ENCODE assay signal across 1 cellular context in the genomic region with DNA sequence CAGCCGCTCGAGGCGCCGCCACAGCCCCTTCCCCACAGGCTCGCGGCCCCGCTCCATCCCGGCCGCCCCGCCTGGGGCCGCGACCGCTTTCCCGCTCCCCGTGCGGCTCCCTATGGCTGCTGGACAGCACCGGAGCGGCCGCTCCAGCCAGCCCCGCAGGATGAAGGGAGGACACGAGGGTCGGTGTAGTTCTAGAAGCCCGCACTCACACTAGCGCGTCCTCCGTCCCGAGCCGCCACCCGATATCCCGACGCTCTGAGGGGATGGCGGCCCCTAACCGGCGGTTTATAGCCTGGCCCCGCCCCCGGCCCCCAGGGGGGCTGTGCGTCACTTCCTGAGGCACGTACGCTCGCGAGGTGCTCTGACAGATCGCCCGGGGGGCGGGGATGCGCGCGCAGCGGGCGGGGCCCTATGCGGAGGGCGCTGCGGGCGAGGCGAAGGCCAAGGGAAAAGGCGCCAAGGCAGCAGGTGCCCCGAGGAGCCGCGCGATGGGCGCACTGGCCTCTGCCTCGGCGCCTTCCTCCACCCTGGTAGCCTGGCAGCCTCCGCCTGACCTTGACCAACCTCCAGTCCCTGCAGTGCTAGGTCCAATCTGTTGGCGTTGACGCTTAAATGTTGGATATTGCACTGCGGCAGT.
A peak's percentile ranks its signal among the peaks of the same experiment; 100 is the strongest.
TF ChIP-seq lines count a peak whose summit lies in the region.

A gene (minus strand): TSS at position 257 of the 637 bp plus-strand sequence. CDS start 4,991 bp downstream, outside the sequence.

TF ChIP-seq in HEK293, 187 proteins besides CTCF, POLR2A, EP300 and RAD21 (continued from another document and continues in another):
- TF ChIP-seq, protein P1, sequence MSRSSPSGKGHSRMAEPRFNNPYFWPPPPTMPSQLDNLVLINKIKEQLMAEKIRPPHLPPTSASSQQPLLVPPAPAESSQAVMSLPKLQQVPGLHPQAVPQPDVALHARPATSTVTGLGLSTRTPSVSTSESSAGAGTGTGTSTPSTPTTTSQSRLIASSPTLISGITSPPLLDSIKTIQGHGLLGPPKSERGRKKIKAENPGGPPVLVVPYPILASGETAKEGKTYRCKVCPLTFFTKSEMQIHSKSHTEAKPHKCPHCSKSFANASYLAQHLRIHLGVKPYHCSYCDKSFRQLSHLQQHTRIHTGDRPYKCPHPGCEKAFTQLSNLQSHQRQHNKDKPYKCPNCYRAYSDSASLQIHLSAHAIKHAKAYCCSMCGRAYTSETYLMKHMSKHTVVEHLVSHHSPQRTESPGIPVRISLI (tag by site-specific recombination; IDR thresholded peaks at IDR 0.05) = no peak
- TF ChIP-seq ZNF19 (tag by site-specific recombination; IDR thresholded peaks at IDR 0.05; ENCODE audit: low read depth) (no peak), ZNF335 (tag by site-specific recombination; conservative IDR thresholded peaks at IDR 0.05) (peak; percentile 80), KLF16 (tag by site-specific recombination; IDR thresholded peaks at IDR 0.05) (peak; percentile 91), ZFHX2 (tag by site-specific recombination; conservative IDR thresholded peaks at IDR 0.05) (peak; percentile 81), SP2 (tag by site-specific recombination; IDR thresholded peaks at IDR 0.05) (peak; percentile 86), WT1 (tag by site-specific recombination; IDR thresholded peaks at IDR 0.05) (no peak; the same call in 1 of the 2 replicates), SP3 (tag by site-specific recombination; IDR thresholded peaks at IDR 0.05) (peak; percentile 88), KLF7 (tag by site-specific recombination; IDR thresholded peaks at IDR 0.05; ENCODE audit: borderline replicate concordance) (no peak), ZBTB48 (tag by site-specific recombination; IDR thresholded peaks at IDR 0.05) (peak; percentile 91), ZBTB20 (tag by site-specific recombination; IDR thresholded peaks at IDR 0.05) (peak; percentile 51; the same call in 1 of the 2 replicates), ZIC2 (tag by site-specific recombination; IDR thresholded peaks at IDR 0.05) (peak; percentile 97), ZNF202 (tag by site-specific recombination; IDR thresholded peaks at IDR 0.05; ENCODE audit: borderline replicate concordance) (no peak), ZNF2 (tag by site-specific recombination; IDR thresholded peaks at IDR 0.05) (peak; percentile 30), REPIN1 (tag by site-specific recombination; IDR thresholded peaks at IDR 0.05; ENCODE audit: low read depth) (no peak), ZNF175 (tag by site-specific recombination; IDR thresholded peaks at IDR 0.05) (no peak), ZNF394 (tag by site-specific recombination; IDR thresholded peaks at IDR 0.05; ENCODE audit: borderline replicate concordance) (peak; percentile 37; the same call in 1 of the 2 replicates), ZNF549 (tag by site-specific recombination; IDR thresholded peaks at IDR 0.05) (no peak), ZNF76 (tag by site-specific recombination; IDR thresholded peaks at IDR 0.05; ENCODE audit: borderline replicate concordance, low read depth) (peak; percentile 70; the same call in 1 of the 2 replicates), ZNF223 (tag by site-specific recombination; IDR thresholded peaks at IDR 0.05) (no peak), ZNF558 (tag by site-specific recombination; IDR thresholded peaks at IDR 0.05) (no peak; the same call in 1 of the 2 replicates), ZNF302 (tag by site-specific recombination; IDR thresholded peaks at IDR 0.05; ENCODE audit: low read depth) (no peak), ZNF214 (tag by site-specific recombination; IDR thresholded peaks at IDR 0.05; ENCODE audit: borderline replicate concordance) (no peak), ZNF571 (tag by site-specific recombination; IDR thresholded peaks at IDR 0.05) (no peak), BCL11B (tag by site-specific recombination; IDR thresholded peaks at IDR 0.05; ENCODE audit: low read depth) (no peak), ZSCAN23 (tag by site-specific recombination; IDR thresholded peaks at IDR 0.05) (no peak), ZNF664 (tag by site-specific recombination; IDR thresholded peaks at IDR 0.05) (no peak), ZNF658 (tag by site-specific recombination; IDR thresholded peaks at IDR 0.05) (no peak), ZNF621 (tag by site-specific recombination; IDR thresholded peaks at IDR 0.05) (no peak), SP7 (tag by site-specific recombination; IDR thresholded peaks at IDR 0.05) (peak; percentile 71), ZNF404 (tag by site-specific recombination; IDR thresholded peaks at IDR 0.05) (no peak), ZNF555 (tag by site-specific recombination; conservative IDR thresholded peaks at IDR 0.05) (no peak), ZNF239 (tag by site-specific recombination; IDR thresholded peaks at IDR 0.05) (no peak), SALL2 (tag by site-specific recombination; IDR thresholded peaks at IDR 0.05; ENCODE audit: borderline replicate concordance) (no peak), ZNF292 (tag by site-specific recombination; IDR thresholded peaks at IDR 0.05; ENCODE audit: borderline replicate concordance, low read depth) (no peak), HOXA7 (CRISPR knock-in tag; IDR thresholded peaks at IDR 0.05; ENCODE audit: borderline replicate concordance) (no peak), KLF10 (tag by site-specific recombination; IDR thresholded peaks at IDR 0.05) (peak; percentile 81; the same call in 1 of the 2 replicates), ZNF768 (tag by site-specific recombination; IDR thresholded peaks at IDR 0.05) (no peak), TCF7L2 (IDR thresholded peaks at IDR 0.05; ENCODE audit: borderline replicate concordance, low read depth, low read length) (no peak), ZNF132 (tag by site-specific recombination; IDR thresholded peaks at IDR 0.05; ENCODE audit: borderline replicate concordance) (no peak)
- TF ChIP-seq, protein P2, sequence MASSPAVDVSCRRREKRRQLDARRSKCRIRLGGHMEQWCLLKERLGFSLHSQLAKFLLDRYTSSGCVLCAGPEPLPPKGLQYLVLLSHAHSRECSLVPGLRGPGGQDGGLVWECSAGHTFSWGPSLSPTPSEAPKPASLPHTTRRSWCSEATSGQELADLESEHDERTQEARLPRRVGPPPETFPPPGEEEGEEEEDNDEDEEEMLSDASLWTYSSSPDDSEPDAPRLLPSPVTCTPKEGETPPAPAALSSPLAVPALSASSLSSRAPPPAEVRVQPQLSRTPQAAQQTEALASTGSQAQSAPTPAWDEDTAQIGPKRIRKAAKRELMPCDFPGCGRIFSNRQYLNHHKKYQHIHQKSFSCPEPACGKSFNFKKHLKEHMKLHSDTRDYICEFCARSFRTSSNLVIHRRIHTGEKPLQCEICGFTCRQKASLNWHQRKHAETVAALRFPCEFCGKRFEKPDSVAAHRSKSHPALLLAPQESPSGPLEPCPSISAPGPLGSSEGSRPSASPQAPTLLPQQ (tag by site-specific recombination; IDR thresholded peaks at IDR 0.05) = 0 out of 2 replicates have a peak, but pooled peaks have one; percentile 55
- TF ChIP-seq, protein P3, sequence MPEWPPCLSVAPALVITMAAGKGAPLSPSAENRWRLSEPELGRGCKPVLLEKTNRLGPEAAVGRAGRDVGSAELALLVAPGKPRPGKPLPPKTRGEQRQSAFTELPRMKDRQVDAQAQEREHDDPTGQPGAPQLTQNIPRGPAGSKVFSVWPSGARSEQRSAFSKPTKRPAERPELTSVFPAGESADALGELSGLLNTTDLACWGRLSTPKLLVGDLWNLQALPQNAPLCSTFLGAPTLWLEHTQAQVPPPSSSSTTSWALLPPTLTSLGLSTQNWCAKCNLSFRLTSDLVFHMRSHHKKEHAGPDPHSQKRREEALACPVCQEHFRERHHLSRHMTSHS (tag by site-specific recombination; IDR thresholded peaks at IDR 0.05) = no peak
- TF ChIP-seq, protein P4, sequence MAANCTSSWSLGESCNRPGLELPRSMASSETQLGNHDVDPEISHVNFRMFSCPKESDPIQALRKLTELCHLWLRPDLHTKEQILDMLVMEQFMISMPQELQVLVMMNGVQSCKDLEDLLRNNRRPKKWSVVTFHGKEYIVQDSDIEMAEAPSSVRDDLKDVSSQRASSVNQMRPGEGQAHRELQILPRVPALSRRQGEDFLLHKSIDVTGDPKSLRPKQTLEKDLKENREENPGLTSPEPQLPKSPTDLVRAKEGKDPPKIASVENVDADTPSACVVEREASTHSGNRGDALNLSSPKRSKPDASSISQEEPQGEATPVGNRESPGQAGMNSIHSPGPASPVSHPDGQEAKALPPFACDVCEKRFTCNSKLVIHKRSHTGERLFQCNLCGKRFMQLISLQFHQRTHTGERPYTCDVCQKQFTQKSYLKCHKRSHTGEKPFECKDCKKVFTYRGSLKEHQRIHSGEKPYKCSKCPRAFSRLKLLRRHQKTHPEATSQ (tag by site-specific recombination; IDR thresholded peaks at IDR 0.05) = peak; percentile 45; the same call in 1 of the 2 replicates
- TF ChIP-seq, protein P5, sequence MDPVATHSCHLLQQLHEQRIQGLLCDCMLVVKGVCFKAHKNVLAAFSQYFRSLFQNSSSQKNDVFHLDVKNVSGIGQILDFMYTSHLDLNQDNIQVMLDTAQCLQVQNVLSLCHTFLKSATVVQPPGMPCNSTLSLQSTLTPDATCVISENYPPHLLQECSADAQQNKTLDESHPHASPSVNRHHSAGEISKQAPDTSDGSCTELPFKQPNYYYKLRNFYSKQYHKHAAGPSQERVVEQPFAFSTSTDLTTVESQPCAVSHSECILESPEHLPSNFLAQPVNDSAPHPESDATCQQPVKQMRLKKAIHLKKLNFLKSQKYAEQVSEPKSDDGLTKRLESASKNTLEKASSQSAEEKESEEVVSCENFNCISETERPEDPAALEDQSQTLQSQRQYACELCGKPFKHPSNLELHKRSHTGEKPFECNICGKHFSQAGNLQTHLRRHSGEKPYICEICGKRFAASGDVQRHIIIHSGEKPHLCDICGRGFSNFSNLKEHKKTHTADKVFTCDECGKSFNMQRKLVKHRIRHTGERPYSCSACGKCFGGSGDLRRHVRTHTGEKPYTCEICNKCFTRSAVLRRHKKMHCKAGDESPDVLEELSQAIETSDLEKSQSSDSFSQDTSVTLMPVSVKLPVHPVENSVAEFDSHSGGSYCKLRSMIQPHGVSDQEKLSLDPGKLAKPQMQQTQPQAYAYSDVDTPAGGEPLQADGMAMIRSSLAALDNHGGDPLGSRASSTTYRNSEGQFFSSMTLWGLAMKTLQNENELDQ (tag by site-specific recombination; IDR thresholded peaks at IDR 0.05; ENCODE audit: low read depth) = no peak
- TF ChIP-seq, protein P6, sequence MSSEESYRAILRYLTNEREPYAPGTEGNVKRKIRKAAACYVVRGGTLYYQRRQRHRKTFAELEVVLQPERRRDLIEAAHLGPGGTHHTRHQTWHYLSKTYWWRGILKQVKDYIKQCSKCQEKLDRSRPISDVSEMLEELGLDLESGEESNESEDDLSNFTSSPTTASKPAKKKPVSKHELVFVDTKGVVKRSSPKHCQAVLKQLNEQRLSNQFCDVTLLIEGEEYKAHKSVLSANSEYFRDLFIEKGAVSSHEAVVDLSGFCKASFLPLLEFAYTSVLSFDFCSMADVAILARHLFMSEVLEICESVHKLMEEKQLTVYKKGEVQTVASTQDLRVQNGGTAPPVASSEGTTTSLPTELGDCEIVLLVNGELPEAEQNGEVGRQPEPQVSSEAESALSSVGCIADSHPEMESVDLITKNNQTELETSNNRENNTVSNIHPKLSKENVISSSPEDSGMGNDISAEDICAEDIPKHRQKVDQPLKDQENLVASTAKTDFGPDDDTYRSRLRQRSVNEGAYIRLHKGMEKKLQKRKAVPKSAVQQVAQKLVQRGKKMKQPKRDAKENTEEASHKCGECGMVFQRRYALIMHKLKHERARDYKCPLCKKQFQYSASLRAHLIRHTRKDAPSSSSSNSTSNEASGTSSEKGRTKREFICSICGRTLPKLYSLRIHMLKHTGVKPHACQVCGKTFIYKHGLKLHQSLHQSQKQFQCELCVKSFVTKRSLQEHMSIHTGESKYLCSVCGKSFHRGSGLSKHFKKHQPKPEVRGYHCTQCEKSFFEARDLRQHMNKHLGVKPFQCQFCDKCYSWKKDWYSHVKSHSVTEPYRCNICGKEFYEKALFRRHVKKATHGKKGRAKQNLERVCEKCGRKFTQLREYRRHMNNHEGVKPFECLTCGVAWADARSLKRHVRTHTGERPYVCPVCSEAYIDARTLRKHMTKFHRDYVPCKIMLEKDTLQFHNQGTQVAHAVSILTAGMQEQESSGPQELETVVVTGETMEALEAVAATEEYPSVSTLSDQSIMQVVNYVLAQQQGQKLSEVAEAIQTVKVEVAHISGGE (tag by site-specific recombination; conservative IDR thresholded peaks at IDR 0.05; ENCODE audit: low read depth) = peak; percentile 62
- TF ChIP-seq, protein P7, sequence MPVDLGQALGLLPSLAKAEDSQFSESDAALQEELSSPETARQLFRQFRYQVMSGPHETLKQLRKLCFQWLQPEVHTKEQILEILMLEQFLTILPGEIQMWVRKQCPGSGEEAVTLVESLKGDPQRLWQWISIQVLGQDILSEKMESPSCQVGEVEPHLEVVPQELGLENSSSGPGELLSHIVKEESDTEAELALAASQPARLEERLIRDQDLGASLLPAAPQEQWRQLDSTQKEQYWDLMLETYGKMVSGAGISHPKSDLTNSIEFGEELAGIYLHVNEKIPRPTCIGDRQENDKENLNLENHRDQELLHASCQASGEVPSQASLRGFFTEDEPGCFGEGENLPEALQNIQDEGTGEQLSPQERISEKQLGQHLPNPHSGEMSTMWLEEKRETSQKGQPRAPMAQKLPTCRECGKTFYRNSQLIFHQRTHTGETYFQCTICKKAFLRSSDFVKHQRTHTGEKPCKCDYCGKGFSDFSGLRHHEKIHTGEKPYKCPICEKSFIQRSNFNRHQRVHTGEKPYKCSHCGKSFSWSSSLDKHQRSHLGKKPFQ (tag by site-specific recombination; IDR thresholded peaks at IDR 0.05) = no peak
